8 cellular contexts compared by ENCODE assay signal in genomic region chr1:25232027-25232865, GRCh38. TPM values are rescaled to one million over a fixed set of nuclear protein-coding genes. Genes with fewer than 3 reads are reported as not detected.
A peak's percentile ranks its signal among the peaks of the same experiment; 100 is the strongest.
DNase-seq lines count a peak whose midpoint lies in the region; ATAC-seq and TF ChIP-seq lines count a peak whose summit lies in the region.

Gene SYF2 (minus strand): TSS chr1:25232502. CDS start chr1:25232467, 35 bp downstream.

- no peaks in the 10 kb centered on the region for H3K27me3 Mint-ChIP-seq in naive thymus-derived CD8-positive, alpha-beta T cell

- no peaks in the 10 kb centered on the region for H3K9me3 ChIP-seq in DND-41 (ENCODE audit: insufficient read depth, low read length, severe bottlenecking)

- H3K4me1 ChIP-seq in DND-41 (ENCODE audit: insufficient read depth, low read length) = peaks cover 29% of the 10 kb centered on the region

- peak within 1 kb of the TSS; percentile 70 to 92 for H3K4me3 ChIP-seq in DND-41 (ENCODE audit: low read depth in 1 of 2, low read length in 2 of 2)
- peak within 1 kb of the TSS; percentile 84 for H3K4me3 ChIP-seq in LNCaP clone FGC (ENCODE audit: low read depth, low read length)

- no peaks in the 10 kb centered on the region for H3K9me3 Mint-ChIP-seq in naive thymus-derived CD8-positive, alpha-beta T cell

- peaks cover 8 to 51% (median 30%) of the 10 kb centered on the region in 4 donors for H3K4me1 Mint-ChIP-seq in naive thymus-derived CD8-positive, alpha-beta T cell

- H4K20me1 ChIP-seq in DND-41 (ENCODE audit: insufficient read depth, low read length) = no peaks in the 10 kb centered on the region; the same call in 1 of the 2 replicates

- H2AFZ ChIP-seq in DND-41 (ENCODE audit: low read depth, low read length) = peak within 1 kb of the TSS; percentile 85

- POLR2A ChIA-PET in naive thymus-derived CD8-positive, alpha-beta T cell (lab: Charles Lee) = interaction anchor here (0.5 to 5.7 kb wide), 38 partner anchors 8 to 1329 kb away, joined by 3 to 187 read pairs (median 4); partner anchors contain the start of genes CLIC4, MACO1, MTFR1L and PNRC2

- H3K4me3 Mint-ChIP-seq in naive thymus-derived CD8-positive, alpha-beta T cell = no peak within 1 kb of the TSS

- H3K36me3 Mint-ChIP-seq in naive thymus-derived CD8-positive, alpha-beta T cell = peaks cover 5 to 59% (median 15%) of the 10 kb centered on the region in 3 donors

- H3K9ac ChIP-seq in DND-41 (ENCODE audit: low read depth, low read length) = peak within 1 kb of the TSS; percentile 80

- no peaks in the 10 kb centered on the region for H3K27me3 ChIP-seq in DND-41 (ENCODE audit: insufficient read depth, low read length, poor library complexity)

- peak; percentile 94 for ATAC-seq in DND-41 (ENCODE audit: insufficient read depth, low read depth)
- ATAC-seq in naive thymus-derived CD8-positive, alpha-beta T cell = peak; percentile 89 to 92

- TF ChIP-seq CTCF in DND-41 (IDR thresholded peaks at IDR 0.05; ENCODE audit: borderline replicate concordance, extremely low read depth, low read length, poor library complexity, severe bottlenecking) (no peak), LNCaP clone FGC (IDR thresholded peaks at IDR 0.05; ENCODE audit: control insufficient read depth, extremely low read depth, insufficient read depth) (no peak)

- peaks cover 49% of the 10 kb centered on the region for H3K79me2 ChIP-seq in DND-41 (ENCODE audit: insufficient read depth, low read length)

- DNase-seq in DND-41 (peak; percentile 95), GOT3 (lab: John Stamatoyannopoulos, UW) (peak; percentile 68), LNCaP clone FGC (ENCODE audit: low read depth) (no peak), RPMI8226 (peak; percentile 95), fibroblast of peridontal ligament (ENCODE audit: extremely low read depth) (peak; percentile 94)
- peak; percentile 76 to 81 for DNase-seq in activated T-helper 1 cell treated with anti-CD3 and anti-CD28 coated beads, Interleukin-2, amount 50 U/mL, for 16 hours (ENCODE audit: low read depth in 1 of 2, low spot score in 1 of 2)
- DNase-seq in naive thymus-derived CD8-positive, alpha-beta T cell = peak; percentile 81 to 97 (median 92)
- peak; percentile 76 to 91 (median 89) for DNase-seq in stimulated activated naive CD4-positive, alpha-beta T cell (lab: John Stamatoyannopoulos, UW)

- H3K4me2 ChIP-seq in DND-41 (ENCODE audit: insufficient read depth, low read length) = peak within 1 kb of the TSS; percentile 81

- peak within 1 kb of the TSS; percentile 92 for H3K27ac ChIP-seq in DND-41 (ENCODE audit: low read length)

- H3K36me3 ChIP-seq in DND-41 (ENCODE audit: insufficient read depth, low read length) = peaks cover 40% of the 10 kb centered on the region

- no peak within 1 kb of the TSS for H3K27ac Mint-ChIP-seq in naive thymus-derived CD8-positive, alpha-beta T cell

RNA-seq across cellular contexts. Expression of gene SYF2, which starts in this region (rescaled TPM):
- 10 to 100 TPM; 78.7 to 87.6 TPM for total RNA-seq in naive thymus-derived CD8-positive, alpha-beta T cell
- polyA plus RNA-seq in naive thymus-derived CD8-positive, alpha-beta T cell = 10 to 100 TPM; 69.1 to 78.6 (median 75.2) TPM
